In genomic region chr22:27407369-27407985, GRCh38 we compare ENCODE assay signal across 23 cellular contexts.
"Had no signal": no experiment of that assay in that cellular context is flagged by ENCODE, and none has a peak within 500 bp of the region (broad histone marks: within the 10 kb centered on the region; RNA-seq: fewer than 3 reads in every experiment).

No MANE protein-coding gene starts in this region.

- H3K4me3 ChIP-seq: esophagus squamous epithelium, sigmoid colon, stomach, testis, upper lobe of right lung had no signal

- H3K36me3 Mint-ChIP-seq: activated naive CD4-positive, alpha-beta T cell treated with anti-CD3 and anti-CD28 coated beads, Interleukin-2, amount 10 ng/mL, durations not matched to agents 7 days and 5 days; stimulated activated effector memory CD8-positive, alpha-beta T cell treated with anti-CD3 and anti-CD28 coated beads, Interleukin-12 subunit alpha, Interleukin-12 subunit beta, amount 100 ng/mL, for 72 hours had no signal

- H3K9ac ChIP-seq: parathyroid adenoma had no signal

- DNase-seq: activated CD4-positive, alpha-beta T cell treated with anti-CD3 and anti-CD28 coated beads for 1 hour; activated CD8-positive, alpha-beta memory T cell treated with anti-CD3 and anti-CD28 coated beads for 24 hours; activated CD8-positive, alpha-beta memory T cell treated with anti-CD3 and anti-CD28 coated beads, Interleukin-2, amount 50 U/mL, for 48 hours; activated effector memory CD4-positive, alpha-beta T cell treated with Interleukin-2 at 50 U/mL for 16 hours; activated naive CD4-positive, alpha-beta T cell treated with anti-CD3 and anti-CD28 coated beads, Interleukin-2, amount 10 ng/mL, durations not matched to agents 7 days and 5 days; activated T-cell treated with anti-CD3 and anti-CD28 coated beads, Interleukin-2, amount 50 U/mL, for 48 hours; effector CD8-positive, alpha-beta T cell; esophagus squamous epithelium; left cardiac atrium; sigmoid colon; stimulated activated CD4-positive, alpha-beta T cell treated with anti-CD3 and anti-CD28 coated beads, Interleukin-4, amount 100 ng/mL, for 24 hours; stomach; testis; upper lobe of right lung had no signal

- H3K36me3 ChIP-seq: esophagus squamous epithelium, neutrophil, sigmoid colon, stomach, upper lobe of right lung had no signal

- H3K4me1 Mint-ChIP-seq: activated naive CD4-positive, alpha-beta T cell treated with anti-CD3 and anti-CD28 coated beads, Interleukin-2, amount 10 ng/mL, durations not matched to agents 7 days and 5 days had no signal

- H3K9me3 ChIP-seq: neutrophil, testis, upper lobe of right lung had no signal

- H3K4me3 Mint-ChIP-seq: activated naive CD4-positive, alpha-beta T cell treated with anti-CD3 and anti-CD28 coated beads, Interleukin-2, amount 10 ng/mL, durations not matched to agents 7 days and 5 days; dendritic cell treated with granulocyte-macrophage colony-stimulating factor and Interleukin-4, amounts not matched to agents 40 ng/mL and 50 ng/mL, for 4 days; stimulated activated effector memory CD8-positive, alpha-beta T cell treated with anti-CD3 and anti-CD28 coated beads, Interleukin-12 subunit alpha, Interleukin-12 subunit beta, amount 100 ng/mL, for 72 hours; T-helper 1 cell treated with Interleukin-12 subunit alpha and Interleukin-12 subunit beta and Interleukin-4 antibody, amounts not matched to agents 30 μg/mL and 1 μg/mL, for 36 hours had no signal

- ATAC-seq: left cardiac atrium; stimulated activated effector memory CD8-positive, alpha-beta T cell treated with anti-CD3 and anti-CD28 coated beads, Interleukin-12 subunit alpha, Interleukin-12 subunit beta, amount 100 ng/mL, for 72 hours; upper lobe of right lung had no signal

- H3K4me1 ChIP-seq: esophagus squamous epithelium, parathyroid adenoma, sigmoid colon, stomach, testis, upper lobe of right lung had no signal

- H3K27ac ChIP-seq: esophagus squamous epithelium, neutrophil, parathyroid adenoma, sigmoid colon, stomach, testis, upper lobe of right lung, VCaP had no signal

- H3K27ac Mint-ChIP-seq: activated naive CD4-positive, alpha-beta T cell treated with anti-CD3 and anti-CD28 coated beads, Interleukin-2, amount 10 ng/mL, durations not matched to agents 7 days and 5 days; dendritic cell treated with granulocyte-macrophage colony-stimulating factor and Interleukin-4, amounts not matched to agents 40 ng/mL and 50 ng/mL, for 4 days; stimulated activated effector memory CD8-positive, alpha-beta T cell treated with anti-CD3 and anti-CD28 coated beads, Interleukin-12 subunit alpha, Interleukin-12 subunit beta, amount 100 ng/mL, for 72 hours; T-helper 1 cell treated with Interleukin-12 subunit alpha and Interleukin-12 subunit beta and Interleukin-4 antibody, amounts not matched to agents 30 μg/mL and 1 μg/mL, for 36 hours had no signal

- H3K27me3 ChIP-seq: neutrophil, sigmoid colon, stomach, testis, upper lobe of right lung had no signal

- H3K79me2 ChIP-seq: parathyroid adenoma had no signal

- FAIRE-seq: astrocyte, endothelial cell of umbilical vein, islet of Langerhans had no signal

- H2AFZ ChIP-seq: parathyroid adenoma had no signal

- H3K9me3 Mint-ChIP-seq: activated naive CD4-positive, alpha-beta T cell treated with anti-CD3 and anti-CD28 coated beads, Interleukin-2, amount 10 ng/mL, durations not matched to agents 7 days and 5 days; dendritic cell treated with granulocyte-macrophage colony-stimulating factor and Interleukin-4, amounts not matched to agents 40 ng/mL and 50 ng/mL, for 4 days; T-helper 1 cell treated with Interleukin-12 subunit alpha and Interleukin-12 subunit beta and Interleukin-4 antibody, amounts not matched to agents 30 μg/mL and 1 μg/mL, for 36 hours had no signal
